Comparison of ENCODE assay signal across 1 cellular context in genomic region chr20:38581013-38581412, GRCh38.
TF ChIP-seq lines count a peak whose summit lies in the region.

TSS of gene ADIG (plus strand) at chr20:38581197. CDS start at chr20:38581251, 54 bp downstream.

TF ChIP-seq in SK-N-SH treated with all-trans-retinoic acid at 6 μM for 48 hours, 23 proteins besides CTCF, POLR2A, EP300 and RAD21 (continued from another document):
- TF ChIP-seq CSRNP3 (CRISPR knock-in tag; IDR thresholded peaks at IDR 0.05) (no peak), TCF4 (CRISPR knock-in tag; IDR thresholded peaks at IDR 0.05; ENCODE audit: borderline replicate concordance) (no peak), ESRRG (CRISPR knock-in tag; IDR thresholded peaks at IDR 0.05) (no peak), ZNF70 (CRISPR knock-in tag; IDR thresholded peaks at IDR 0.05) (no peak), TOX (CRISPR knock-in tag; IDR thresholded peaks at IDR 0.05; ENCODE audit: borderline replicate concordance) (no peak), CSDC2 (CRISPR knock-in tag; IDR thresholded peaks at IDR 0.05) (no peak), PATZ1 (CRISPR knock-in tag; IDR thresholded peaks at IDR 0.05; ENCODE audit: borderline replicate concordance) (no peak), ISL1 (CRISPR knock-in tag; IDR thresholded peaks at IDR 0.05) (no peak), BACH2 (CRISPR knock-in tag; IDR thresholded peaks at IDR 0.05; ENCODE audit: borderline replicate concordance) (no peak), ARNTL (CRISPR knock-in tag; IDR thresholded peaks at IDR 0.05; ENCODE audit: borderline replicate concordance, low read depth) (no peak), OSR1 (CRISPR knock-in tag; IDR thresholded peaks at IDR 0.05) (no peak), ZFP3 (CRISPR knock-in tag; IDR thresholded peaks at IDR 0.05) (no peak)
